In genomic region chr2:131672471-131673399, GRCh38 we compare ENCODE assay signal across 8 cellular contexts.
DNase-seq lines count a peak whose midpoint lies in the region; ATAC-seq and TF ChIP-seq lines count a peak whose summit lies in the region.
"Not testable (repeated sequence)": the region's sequence is repeated elsewhere in the genome, so short reads cannot be mapped to it uniquely, and the experiment has no call there.

No MANE protein-coding gene starts in this region.

- peaks cover 48% of the 10 kb centered on the region for H3K27me3 Mint-ChIP-seq in progenitor cell of endocrine pancreas

- H3K27ac ChIP-seq in 22Rv1: peak overlapping the region; percentile 52

- H3K36me3 Mint-ChIP-seq in progenitor cell of endocrine pancreas (ENCODE audit: insufficient read depth): not testable (repeated sequence)

- intact Hi-C loops in left ventricle myocardium superior (cut with micrococcal nuclease): not testable (repeated sequence)

- TF ChIP-seq CTCF in 22Rv1 (IDR thresholded peaks at IDR 0.05): peak; percentile 67
- TF ChIP-seq CTCF in progenitor cell of endocrine pancreas (IDR thresholded peaks at IDR 0.05; ENCODE audit: unreplicated experiment): peak; percentile 74

- ATAC-seq in GM18505 (IDR thresholded peaks at IDR 0.05; ENCODE audit: unreplicated experiment) (peak; percentile 84), HG02870 (IDR thresholded peaks at IDR 0.05; ENCODE audit: unreplicated experiment) (peak; percentile 74), left ventricle myocardium superior (peak; percentile 99)

- TF ChIP-seq POLR2A in GM18505 (IDR thresholded peaks at IDR 0.05; ENCODE audit: borderline replicate concordance, extremely low read depth, insufficient read depth, insufficient read length): not testable (repeated sequence)

- H3K27ac Mint-ChIP-seq in progenitor cell of endocrine pancreas: not testable (repeated sequence)

- DNase-seq in NCI-H1092 (lab: John Stamatoyannopoulos, UW) (peak; percentile 33), SW480 (ENCODE audit: low spot score) (peak; percentile 75), anterior cingulate cortex (lab: John Stamatoyannopoulos, UW) (peak in 53 of 58 donors; percentile 9 to 73 (median 35)), left ventricle myocardium superior (peak; percentile 86), progenitor cell of endocrine pancreas (ENCODE audit: low spot score, unreplicated experiment) (peak; percentile 60)

- H3K4me3 Mint-ChIP-seq in progenitor cell of endocrine pancreas (ENCODE audit: low read depth): peak overlapping the region; percentile 52

- not testable (repeated sequence) for H3K4me1 Mint-ChIP-seq in progenitor cell of endocrine pancreas (ENCODE audit: low read depth)

- not testable (repeated sequence) for H3K9me3 Mint-ChIP-seq in progenitor cell of endocrine pancreas (ENCODE audit: low read depth)

Comparison
In these comparisons a context has a peak if more than half of its experiments do, and no peak if none do; other contexts are left out.
1. Peak in every context shown above with its lines: DNase-seq, ATAC-seq and H3K27ac ChIP-seq.
2. DNase-seq: peak in every context shown above with its lines; median percentile 86 in left ventricle myocardium superior; 75 in SW480; 60 in progenitor cell of endocrine pancreas; 35 in anterior cingulate cortex; 33 in NCI-H1092.